9 cellular contexts compared by ENCODE assay signal in genomic region chr4:123250843-123251242, GRCh38.
DNase-seq lines count a peak whose midpoint lies in the region; ATAC-seq and TF ChIP-seq lines count a peak whose summit lies in the region.
"Had no signal": no experiment of that assay in that cellular context is flagged by ENCODE, and none has a peak within 500 bp of the region (broad histone marks: within the 10 kb centered on the region; RNA-seq: fewer than 3 reads in every experiment).

No MANE protein-coding gene starts in this region.

- TF ChIP-seq POLR2A in breast epithelium (IDR thresholded peaks at IDR 0.05) (no peak), vagina (IDR thresholded peaks at IDR 0.05) (no peak)

- intact Hi-C loops in breast epithelium (cut with DNase I; ENCODE audit: low total_unique reads), result no loop called here
- intact Hi-C loops in right cardiac atrium (cut with DNase I), result no loop called here
- intact Hi-C loops in vagina (cut with DNase I), result no loop called here

- H3K36me3 ChIP-seq in breast epithelium (no peaks in the 10 kb centered on the region), vagina (no peaks in the 10 kb centered on the region)

- no peak overlapping the region for H3K27ac Mint-ChIP-seq in type B pancreatic cell
- H3K27ac Mint-ChIP-seq: activated CD8-positive, alpha-beta T cell treated with anti-CD3 and anti-CD28 coated beads, Interleukin-2, amount 10 ng/mL, durations not matched to agents 7 days and 5 days had no signal

- DNase-seq in NCI-H1092 treated with DMSO at 0.1 percent for 48 hours (lab: John Stamatoyannopoulos, UW) (peak; percentile 56), breast epithelium (ENCODE audit: low spot score in 2 of 2) (peak in 1 of 2 donors; percentile 38), right cardiac atrium (peak in 2 of 3 donors; percentile 33 to 78), stromal cell of bone marrow (ENCODE audit: low read depth) (peak; percentile 19), NCI-H1694 (lab: John Stamatoyannopoulos, UW) (no peak), type B pancreatic cell (ENCODE audit: extremely low spot score, unreplicated experiment) (no peak), vagina (ENCODE audit: extremely low spot score in 2 of 2) (no peak)
- DNase-seq: activated CD8-positive, alpha-beta T cell treated with anti-CD3 and anti-CD28 coated beads, Interleukin-2, amount 10 ng/mL, durations not matched to agents 7 days and 5 days; trophoblast cell had no signal

- H3K27ac ChIP-seq in breast epithelium, result peak overlapping the region; percentile 1 to 49
- H3K27ac ChIP-seq in right cardiac atrium (ENCODE audit: low read length), result no peak overlapping the region
- no peak overlapping the region for H3K27ac ChIP-seq in vagina

- H3K9me3 Mint-ChIP-seq in type B pancreatic cell, result no peaks in the 10 kb centered on the region

- H3K4me1 ChIP-seq in breast epithelium, result peaks cover 4 to 10% of the 10 kb centered on the region in 2 donors
- H3K4me1 ChIP-seq in right cardiac atrium (ENCODE audit: control insufficient read depth, insufficient read depth, low read length), result no peaks in the 10 kb centered on the region
- peaks cover 46% of the 10 kb centered on the region for H3K4me1 ChIP-seq in vagina

- ATAC-seq in right cardiac atrium, result peak; percentile 77 to 82
- ATAC-seq: activated CD8-positive, alpha-beta T cell treated with anti-CD3 and anti-CD28 coated beads, Interleukin-2, amount 10 ng/mL, durations not matched to agents 7 days and 5 days had no signal

- H3K4me1 Mint-ChIP-seq in type B pancreatic cell (ENCODE audit: unreplicated experiment), result peaks cover 34% of the 10 kb centered on the region

- no peak overlapping the region for H3K4me3 Mint-ChIP-seq in type B pancreatic cell
- H3K4me3 Mint-ChIP-seq: activated CD8-positive, alpha-beta T cell treated with anti-CD3 and anti-CD28 coated beads, Interleukin-2, amount 10 ng/mL, durations not matched to agents 7 days and 5 days had no signal

- H3K27me3 ChIP-seq in breast epithelium (no peaks in the 10 kb centered on the region), right cardiac atrium (ENCODE audit: control insufficient read depth, insufficient read depth) (no peaks in the 10 kb centered on the region), vagina (no peaks in the 10 kb centered on the region)

- no peaks in the 10 kb centered on the region for H3K27me3 Mint-ChIP-seq in type B pancreatic cell

- TF ChIP-seq CTCF in breast epithelium (IDR thresholded peaks at IDR 0.05) (no peak), type B pancreatic cell (conservative IDR thresholded peaks at IDR 0.05) (no peak), vagina (IDR thresholded peaks at IDR 0.05) (no peak)

- H3K4me3 ChIP-seq in breast epithelium (no peak overlapping the region), right cardiac atrium (ENCODE audit: low read length) (no peak overlapping the region), vagina (no peak overlapping the region)

- H3K36me3 Mint-ChIP-seq in type B pancreatic cell, result peaks cover 1% of the 10 kb centered on the region

- H3K9me3 ChIP-seq in breast epithelium (no peaks in the 10 kb centered on the region), right cardiac atrium (ENCODE audit: control insufficient read depth, low read length) (no peaks in the 10 kb centered on the region), vagina (no peaks in the 10 kb centered on the region)

Comparison
In these comparisons a context has a peak if more than half of its experiments do, and no peak if none do; other contexts are left out.
1. DNase-seq: peak in NCI-H1092 treated with DMSO at 0.1 percent for 48 hours (single experiment), right cardiac atrium (2 of 3) and stromal cell of bone marrow (single experiment); none in NCI-H1694 (single experiment), type B pancreatic cell (single experiment) and vagina (0 of 2).
2. H3K27ac ChIP-seq: peak in breast epithelium (2 of 2); none in right cardiac atrium (single experiment) and vagina (single experiment).